Comparison of ENCODE assay signal across 17 cellular contexts in the genomic region with DNA sequence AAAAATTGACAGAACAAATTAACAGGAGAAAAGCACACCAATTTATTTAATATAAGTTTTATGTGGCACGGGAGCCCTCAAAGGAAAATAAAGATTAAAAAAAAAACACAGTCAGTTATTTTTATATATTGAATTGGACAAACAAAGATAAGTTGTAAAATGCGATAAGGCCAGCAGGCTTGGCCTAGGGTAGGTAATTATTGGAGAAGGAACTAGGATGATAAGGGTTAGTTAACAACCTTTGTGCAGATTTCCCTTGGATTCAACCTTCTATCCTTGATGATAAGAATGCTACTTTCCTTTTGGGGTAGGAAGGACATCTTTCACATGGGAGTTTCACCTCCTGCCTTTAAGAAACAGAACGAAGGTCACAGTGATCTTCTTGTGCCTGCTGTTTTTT.
DNase-seq lines count a peak whose midpoint lies in the region; ATAC-seq and TF ChIP-seq lines count a peak whose summit lies in the region.
"Had no signal": no experiment of that assay in that cellular context is flagged by ENCODE, and none has a peak within 500 bp of the region (broad histone marks: within the 10 kb centered on the region; RNA-seq: fewer than 3 reads in every experiment).

No MANE protein-coding gene starts in this region.

- H3K4me2 ChIP-seq in BLaER1 = peak overlapping the region; percentile 56
- H3K4me2 ChIP-seq: A549 had no signal

- no peaks in the 10 kb centered on the region for H3K27me3 ChIP-seq in BLaER1

- H3K36me3 ChIP-seq in BLaER1 (no peaks in the 10 kb centered on the region), mucosa of descending colon (ENCODE audit: low read depth) (no peaks in the 10 kb centered on the region)

- ATAC-seq in mucosa of descending colon (peak; percentile 74), SK-N-SH treated with all-trans-retinoic acid at 6 μM for 48 hours (no peak)
- ATAC-seq: A549; CD8-positive, alpha-beta T cell had no signal

- H3K9me3 ChIP-seq in BLaER1 = peaks cover 27% of the 10 kb centered on the region
- H3K9me3 ChIP-seq in mucosa of descending colon = no peaks in the 10 kb centered on the region
- H3K9me3 ChIP-seq: A549, Caco-2 had no signal

- H3K9ac ChIP-seq in BLaER1 = no peak overlapping the region

- no peak overlapping the region for H3K4me3 ChIP-seq in BLaER1
- H3K4me3 ChIP-seq in LNCaP clone FGC (ENCODE audit: low read depth, low read length) = no peak overlapping the region
- no peak overlapping the region for H3K4me3 ChIP-seq in mucosa of descending colon
- H3K4me3 ChIP-seq: A549 had no signal

- DNase-seq in LNCaP clone FGC (ENCODE audit: low read depth) (peak; percentile 7), mucosa of descending colon (peak in 1 of 3 donors; percentile 11), T1000 (lab: John Stamatoyannopoulos, UW) (no peak), NCI-H128 (lab: John Stamatoyannopoulos, UW; ENCODE audit: unreplicated experiment) (no peak), activated gamma-delta T cell treated with Interleukin-2 at 50 U/mL for 16 hours (no peak)
- DNase-seq: AML-193; Caco-2; Calu3; CD4-positive, alpha-beta T cell; CD8-positive, alpha-beta T cell; GF-D8 had no signal

- H4K20me1 ChIP-seq in BLaER1 = no peaks in the 10 kb centered on the region

- H3K27ac ChIP-seq in BLaER1 = peak overlapping the region; percentile 51
- peak overlapping the region; percentile 56 for H3K27ac ChIP-seq in VCaP
- H3K27ac ChIP-seq: 22Rv1, A549, C4-2B had no signal

- intact Hi-C loops in mucosa of descending colon (cut with DNase I, micrococcal nuclease) = no loop called here

- TF ChIP-seq CTCF in LNCaP clone FGC (IDR thresholded peaks at IDR 0.05; ENCODE audit: control insufficient read depth, extremely low read depth, insufficient read depth) = no peak
- no peak for TF ChIP-seq CTCF in VCaP (conservative IDR thresholded peaks at IDR 0.05)
- TF ChIP-seq CTCF in mucosa of descending colon (IDR thresholded peaks at IDR 0.05) = no peak

- H3K4me1 ChIP-seq in BLaER1 (peaks cover 90% of the 10 kb centered on the region), mucosa of descending colon (ENCODE audit: low read depth) (peaks cover 6% of the 10 kb centered on the region)
- H3K4me1 ChIP-seq: A549 had no signal

TF ChIP-seq in SK-N-SH treated with all-trans-retinoic acid at 6 μM for 48 hours, 23 proteins besides CTCF, POLR2A, EP300 and RAD21:
- TF ChIP-seq ZNF8 (CRISPR knock-in tag; IDR thresholded peaks at IDR 0.05) (no peak), GLIS3 (CRISPR knock-in tag; IDR thresholded peaks at IDR 0.05) (no peak), ARNTL (CRISPR knock-in tag; IDR thresholded peaks at IDR 0.05; ENCODE audit: borderline replicate concordance, low read depth) (no peak), ZNF70 (CRISPR knock-in tag; IDR thresholded peaks at IDR 0.05) (no peak), SNAI2 (CRISPR knock-in tag; IDR thresholded peaks at IDR 0.05) (no peak), OSR1 (CRISPR knock-in tag; IDR thresholded peaks at IDR 0.05) (no peak), ZFP3 (CRISPR knock-in tag; IDR thresholded peaks at IDR 0.05) (no peak), ZC3H10 (CRISPR knock-in tag; IDR thresholded peaks at IDR 0.05) (no peak), CSDC2 (CRISPR knock-in tag; IDR thresholded peaks at IDR 0.05) (no peak), BACH2 (CRISPR knock-in tag; IDR thresholded peaks at IDR 0.05; ENCODE audit: borderline replicate concordance) (no peak), PPARA (CRISPR knock-in tag; IDR thresholded peaks at IDR 0.05; ENCODE audit: borderline replicate concordance) (no peak)
- TF ChIP-seq, protein P1, sequence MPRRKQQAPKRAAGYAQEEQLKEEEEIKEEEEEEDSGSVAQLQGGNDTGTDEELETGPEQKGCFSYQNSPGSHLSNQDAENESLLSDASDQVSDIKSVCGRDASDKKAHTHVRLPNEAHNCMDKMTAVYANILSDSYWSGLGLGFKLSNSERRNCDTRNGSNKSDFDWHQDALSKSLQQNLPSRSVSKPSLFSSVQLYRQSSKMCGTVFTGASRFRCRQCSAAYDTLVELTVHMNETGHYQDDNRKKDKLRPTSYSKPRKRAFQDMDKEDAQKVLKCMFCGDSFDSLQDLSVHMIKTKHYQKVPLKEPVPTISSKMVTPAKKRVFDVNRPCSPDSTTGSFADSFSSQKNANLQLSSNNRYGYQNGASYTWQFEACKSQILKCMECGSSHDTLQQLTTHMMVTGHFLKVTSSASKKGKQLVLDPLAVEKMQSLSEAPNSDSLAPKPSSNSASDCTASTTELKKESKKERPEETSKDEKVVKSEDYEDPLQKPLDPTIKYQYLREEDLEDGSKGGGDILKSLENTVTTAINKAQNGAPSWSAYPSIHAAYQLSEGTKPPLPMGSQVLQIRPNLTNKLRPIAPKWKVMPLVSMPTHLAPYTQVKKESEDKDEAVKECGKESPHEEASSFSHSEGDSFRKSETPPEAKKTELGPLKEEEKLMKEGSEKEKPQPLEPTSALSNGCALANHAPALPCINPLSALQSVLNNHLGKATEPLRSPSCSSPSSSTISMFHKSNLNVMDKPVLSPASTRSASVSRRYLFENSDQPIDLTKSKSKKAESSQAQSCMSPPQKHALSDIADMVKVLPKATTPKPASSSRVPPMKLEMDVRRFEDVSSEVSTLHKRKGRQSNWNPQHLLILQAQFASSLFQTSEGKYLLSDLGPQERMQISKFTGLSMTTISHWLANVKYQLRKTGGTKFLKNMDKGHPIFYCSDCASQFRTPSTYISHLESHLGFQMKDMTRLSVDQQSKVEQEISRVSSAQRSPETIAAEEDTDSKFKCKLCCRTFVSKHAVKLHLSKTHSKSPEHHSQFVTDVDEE (CRISPR knock-in tag; IDR thresholded peaks at IDR 0.05) = no peak
- TF ChIP-seq, protein P2, sequence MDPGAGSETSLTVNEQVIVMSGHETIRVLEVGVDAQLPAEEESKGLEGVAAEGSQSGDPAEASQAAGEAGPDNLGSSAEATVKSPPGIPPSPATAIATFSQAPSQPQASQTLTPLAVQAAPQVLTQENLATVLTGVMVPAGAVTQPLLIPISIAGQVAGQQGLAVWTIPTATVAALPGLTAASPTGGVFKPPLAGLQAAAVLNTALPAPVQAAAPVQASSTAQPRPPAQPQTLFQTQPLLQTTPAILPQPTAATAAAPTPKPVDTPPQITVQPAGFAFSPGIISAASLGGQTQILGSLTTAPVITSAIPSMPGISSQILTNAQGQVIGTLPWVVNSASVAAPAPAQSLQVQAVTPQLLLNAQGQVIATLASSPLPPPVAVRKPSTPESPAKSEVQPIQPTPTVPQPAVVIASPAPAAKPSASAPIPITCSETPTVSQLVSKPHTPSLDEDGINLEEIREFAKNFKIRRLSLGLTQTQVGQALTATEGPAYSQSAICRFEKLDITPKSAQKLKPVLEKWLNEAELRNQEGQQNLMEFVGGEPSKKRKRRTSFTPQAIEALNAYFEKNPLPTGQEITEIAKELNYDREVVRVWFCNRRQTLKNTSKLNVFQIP (CRISPR knock-in tag; IDR thresholded peaks at IDR 0.05; ENCODE audit: borderline replicate concordance, low read depth) = no peak
